18 cellular contexts compared by ENCODE assay signal in genomic region chr2:24659862-24660261, GRCh38.
"Had no signal": no experiment of that assay in that cellular context is flagged by ENCODE, and none has a peak within 500 bp of the region (broad histone marks: within the 10 kb centered on the region; RNA-seq: fewer than 3 reads in every experiment).

No MANE protein-coding gene starts in this region.

- H3K4me3 ChIP-seq: lower lobe of right lung, prostate gland, sigmoid colon had no signal

- H3K27ac ChIP-seq: lower lobe of right lung, prostate gland, sigmoid colon had no signal

- H3K4me1 ChIP-seq: lower lobe of right lung, prostate gland had no signal

- H3K9me3 Mint-ChIP-seq: activated T-cell treated with anti-CD3 and anti-CD28 coated beads, Interleukin-2, amount 50 U/mL, for 24 hours; endodermal cell; naive B cell had no signal

- H3K4me1 Mint-ChIP-seq: activated CD8-positive, alpha-beta memory T cell treated with anti-CD3 and anti-CD28 coated beads, Interleukin-2, amount 10 ng/mL, durations not matched to agents 7 days and 5 days had no signal

- DNase-seq: activated CD4-positive, alpha-beta T cell treated with anti-CD3 and anti-CD28 coated beads, Interleukin-2, amount 50 U/mL, for 48 hours; activated CD4-positive, CD25-positive, alpha-beta regulatory T cell treated with anti-CD3 and anti-CD28 coated beads, Interleukin-2, amount 50 U/mL, for 72 hours; activated CD8-positive, alpha-beta memory T cell treated with anti-CD3 and anti-CD28 coated beads, Interleukin-2, amount 10 ng/mL, durations not matched to agents 7 days and 5 days; activated effector memory CD4-positive, alpha-beta T cell treated with Interleukin-2 at 50 U/mL for 16 hours; activated T-cell treated with anti-CD3 and anti-CD28 coated beads, Interleukin-2, amount 50 U/mL, for 24 hours; dermis blood vessel endothelial cell; endodermal cell; hippocampal formation; kidney glomerular epithelial cell; lower lobe of right lung; midbrain; naive B cell; sigmoid colon; stimulated activated CD4-positive, alpha-beta T cell treated with anti-CD3 and anti-CD28 coated beads, Interleukin-2, amount 100 ng/mL, for 48 hours; stimulated activated naive CD4-positive, alpha-beta T cell treated with Interleukin-2 at 50 U/mL for 16 hours; trophoblast cell had no signal

- H3K27me3 ChIP-seq: sigmoid colon had no signal

- H3K27me3 Mint-ChIP-seq: activated CD8-positive, alpha-beta memory T cell treated with anti-CD3 and anti-CD28 coated beads, Interleukin-2, amount 10 ng/mL, durations not matched to agents 7 days and 5 days; activated naive CD8-positive, alpha-beta T cell; activated T-cell treated with anti-CD3 and anti-CD28 coated beads, Interleukin-2, amount 50 U/mL, for 24 hours; naive B cell had no signal

- ATAC-seq: activated CD8-positive, alpha-beta memory T cell treated with anti-CD3 and anti-CD28 coated beads, Interleukin-2, amount 10 ng/mL, durations not matched to agents 7 days and 5 days; lower lobe of right lung had no signal

- H3K4me3 Mint-ChIP-seq: activated CD8-positive, alpha-beta memory T cell treated with anti-CD3 and anti-CD28 coated beads, Interleukin-2, amount 10 ng/mL, durations not matched to agents 7 days and 5 days; activated naive CD8-positive, alpha-beta T cell; activated T-cell treated with anti-CD3 and anti-CD28 coated beads, Interleukin-2, amount 50 U/mL, for 24 hours; endodermal cell; naive B cell had no signal

- H3K36me3 ChIP-seq: lower lobe of right lung, prostate gland had no signal

- H3K27ac Mint-ChIP-seq: activated CD8-positive, alpha-beta memory T cell treated with anti-CD3 and anti-CD28 coated beads, Interleukin-2, amount 10 ng/mL, durations not matched to agents 7 days and 5 days; activated naive CD8-positive, alpha-beta T cell; activated T-cell treated with anti-CD3 and anti-CD28 coated beads, Interleukin-2, amount 50 U/mL, for 24 hours; endodermal cell had no signal
